Comparison of ENCODE assay signal across 9 cellular contexts in genomic region chr10:21524131-21524525, GRCh38. TPM values are rescaled to one million over a fixed set of nuclear protein-coding genes. Genes with fewer than 3 reads are reported as not detected.
A peak's percentile ranks its signal among the peaks of the same experiment; 100 is the strongest.
DNase-seq lines count a peak whose midpoint lies in the region; ATAC-seq and TF ChIP-seq lines count a peak whose summit lies in the region.
"Had no signal": no experiment of that assay in that cellular context is flagged by ENCODE, and none has a peak within 500 bp of the region (broad histone marks: within the 10 kb centered on the region; RNA-seq: fewer than 3 reads in every experiment).

No MANE protein-coding gene starts in this region.

- TF ChIP-seq CTCF in right atrium auricular region (IDR thresholded peaks at IDR 0.05) (no peak), neural crest cell (conservative IDR thresholded peaks at IDR 0.05) (no peak)

- no peaks in the 10 kb centered on the region for H3K9me3 Mint-ChIP-seq in neural crest cell

- H3K4me1 ChIP-seq in right atrium auricular region (peaks cover 0 to 26% of the 10 kb centered on the region in 2 donors), endocrine pancreas (ENCODE audit: control insufficient read depth, insufficient read depth, low read length) (peaks cover 13% of the 10 kb centered on the region)

- H3K9ac ChIP-seq in endocrine pancreas (ENCODE audit: control insufficient read depth, insufficient read depth, low read length) = no peak overlapping the region

- no peaks in the 10 kb centered on the region for H3K36me3 Mint-ChIP-seq in neural crest cell (ENCODE audit: low read depth)

- H3K27ac Mint-ChIP-seq in neural crest cell (ENCODE audit: unreplicated experiment) = no peak overlapping the region

- intact Hi-C loops in left ventricle myocardium superior (cut with micrococcal nuclease) = no loop called here

- peak overlapping the region; percentile 91 for H3K4me3 Mint-ChIP-seq in neural crest cell

- H3K9me3 ChIP-seq in right atrium auricular region (no peaks in the 10 kb centered on the region), endocrine pancreas (ENCODE audit: control insufficient read depth, low read length) (no peaks in the 10 kb centered on the region)

- DNase-seq in right atrium auricular region (ENCODE audit: low spot score) (no peak), left ventricle myocardium superior (no peak), neural crest cell (ENCODE audit: low read depth, low spot score) (no peak), SK-N-DZ (ENCODE audit: low spot score) (no peak), NCI-H2029 (lab: John Stamatoyannopoulos, UW) (no peak)
- DNase-seq: T1000 had no signal

- peaks cover 12% of the 10 kb centered on the region for H3K27me3 Mint-ChIP-seq in neural crest cell (ENCODE audit: low read depth)

- H3K4me3 ChIP-seq in right atrium auricular region = peak overlapping the region; percentile 60 to 79
- H3K4me3 ChIP-seq in endocrine pancreas (ENCODE audit: control insufficient read depth, insufficient read depth, low read length) = peak overlapping the region; percentile 85

- no peak for ATAC-seq in left ventricle myocardium superior
- ATAC-seq in GM19467 (IDR thresholded peaks at IDR 0.05; ENCODE audit: unreplicated experiment) = no peak
- no peak for ATAC-seq in GM19452 (IDR thresholded peaks at IDR 0.05; ENCODE audit: unreplicated experiment)

- H3K4me1 Mint-ChIP-seq in neural crest cell = peaks cover 79% of the 10 kb centered on the region

- no peaks in the 10 kb centered on the region for H3K27me3 ChIP-seq in right atrium auricular region
- H3K27me3 ChIP-seq in endocrine pancreas (ENCODE audit: control insufficient read depth, insufficient read depth, low read length) = no peaks in the 10 kb centered on the region

- H3K36me3 ChIP-seq in right atrium auricular region (no peaks in the 10 kb centered on the region), endocrine pancreas (ENCODE audit: control insufficient read depth, insufficient read depth, low read length) (no peaks in the 10 kb centered on the region)

- peak overlapping the region; percentile 98 for H3K27ac ChIP-seq in right atrium auricular region

RNA-seq across cellular contexts. Expression of gene SKIDA1, which starts 1.4 kb away (rescaled TPM):
- total RNA-seq in right atrium auricular region (1 to 10 TPM; 2.1 to 2.6 TPM), left ventricle myocardium superior (3.6 TPM), neural crest cell (52.1 and 53.0 TPM in 2 replicates)
- 8.1 and 9.6 TPM in 2 replicates for polyA plus RNA-seq in SK-N-DZ (2014; cell fraction: cytosol; rRNA removed)
- polyA plus RNA-seq in SK-N-DZ (2014; cell fraction: nucleus; rRNA removed) = 5.6 and 9.0 TPM in 2 replicates

RNA-seq across cellular contexts. Expression of gene MLLT10, which starts 9.9 kb away (rescaled TPM):
- total RNA-seq in right atrium auricular region (10 to 100 TPM; 18.8 to 27.2 TPM), left ventricle myocardium superior (26.1 TPM), neural crest cell (52.6 and 58.1 TPM in 2 replicates)
- 24.0 and 28.9 TPM in 2 replicates for polyA plus RNA-seq in SK-N-DZ (2014; cell fraction: cytosol; rRNA removed)
- polyA plus RNA-seq in SK-N-DZ (2014; cell fraction: nucleus; rRNA removed) = 36.8 and 39.1 TPM in 2 replicates

Comparison
In these comparisons a context has a peak if more than half of its experiments do, and no peak if none do; other contexts are left out.
1. RNA of gene SKIDA1, which starts 1.4 kb away (total RNA-seq): 52.1 to 53.0 TPM in neural crest cell; 3.6 TPM in left ventricle myocardium superior (single experiment) and 2.1 to 2.6 TPM in right atrium auricular region; every median in the first group is over 10 times any median in the second.